Comparison of ENCODE assay signal across 8 cellular contexts in the genomic region with DNA sequence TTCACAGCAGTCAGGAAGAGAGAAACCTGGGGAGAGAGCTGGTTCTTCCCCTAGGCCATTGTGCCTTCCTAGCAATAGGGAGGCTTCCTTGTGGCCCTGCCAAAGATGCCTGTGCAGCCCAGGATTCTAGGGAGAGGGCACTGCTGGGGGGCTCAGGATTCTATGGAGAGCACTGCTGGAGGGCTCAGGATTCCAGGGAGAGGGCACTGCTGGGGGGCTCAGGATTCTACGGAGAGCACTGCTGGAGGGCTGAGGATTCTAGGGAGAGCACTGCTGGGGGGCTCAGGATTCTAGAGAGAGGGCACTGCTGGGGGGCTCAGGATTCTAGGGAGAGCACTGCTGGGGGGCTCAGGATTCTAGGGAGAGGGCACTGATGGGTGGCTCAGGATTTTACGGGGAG. TPM values are rescaled to one million over a fixed set of nuclear protein-coding genes. Genes with fewer than 3 reads are reported as not detected.
"Had no signal": no experiment of that assay in that cellular context is flagged by ENCODE, and none has a peak within 500 bp of the region (broad histone marks: within the 10 kb centered on the region; RNA-seq: fewer than 3 reads in every experiment).

No MANE protein-coding gene starts in this region.

- ATAC-seq: GM23338, HepG2 had no signal

- H3K4me1 Mint-ChIP-seq: IgD-negative memory B cell had no signal

- DNase-seq: H9, HCEC 1CT, HFFc6 had no signal

- H3K9me3 Mint-ChIP-seq: GM23338, H9, IgD-negative memory B cell had no signal

- H3K4me3 Mint-ChIP-seq: GM23338, H9, HFFc6, IgD-negative memory B cell had no signal

- H3K27ac Mint-ChIP-seq: GM23338, H9, HFFc6, IgD-negative memory B cell had no signal

- H3K27ac ChIP-seq: HL-60 had no signal

- H3K4me3 ChIP-seq: GM23338 had no signal

RNA-seq across cellular contexts. Expression of a gene that starts 25.8 kb away (rescaled TPM):
- total RNA-seq: HepG2, HFFc6, HT1080 had no signal
